In the genomic region with DNA sequence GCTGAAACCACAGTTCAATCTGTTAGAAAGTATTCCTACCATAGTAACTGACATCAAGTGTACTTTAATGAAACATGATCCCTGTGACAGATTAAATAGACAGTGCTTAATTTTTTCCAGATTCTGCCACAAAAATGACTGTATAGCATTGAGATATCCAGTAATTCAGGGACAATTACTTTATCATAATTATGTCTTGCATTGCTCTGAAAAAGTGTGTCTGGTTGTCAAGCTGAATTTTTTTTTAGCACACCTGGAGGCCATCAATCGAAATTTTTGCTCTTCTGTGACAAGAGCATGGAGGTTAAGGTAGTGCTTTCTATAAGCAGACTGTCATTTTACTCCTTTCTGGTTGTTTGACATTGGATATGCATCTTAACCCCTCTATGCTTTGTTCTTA, we compare ENCODE assay signal across 14 cellular contexts.
DNase-seq lines count a peak whose midpoint lies in the region; ATAC-seq and TF ChIP-seq lines count a peak whose summit lies in the region.
"Had no signal": no experiment of that assay in that cellular context is flagged by ENCODE, and none has a peak within 500 bp of the region (broad histone marks: within the 10 kb centered on the region; RNA-seq: fewer than 3 reads in every experiment).

No MANE protein-coding gene starts in this region.

- DNase-seq in BE2C (peak; percentile 31), NCI-H146 (lab: John Stamatoyannopoulos, UW) (peak; percentile 0), NCI-H69 (lab: John Stamatoyannopoulos, UW) (peak; percentile 46), nucleus accumbens (lab: John Stamatoyannopoulos, UW) (no peak)
- DNase-seq in activated naive CD8-positive, alpha-beta T cell treated with anti-CD3 and anti-CD28 coated beads, Interleukin-2, amount 50 U/mL, for 24 hours = no peak
- DNase-seq: CD4-positive, alpha-beta memory T cell; DND-41; MV-4-11; NCI-H1930; NCI-H526; T-helper 9 cell had no signal

- peaks cover 15% of the 10 kb centered on the region for H3K9me3 Mint-ChIP-seq in activated naive CD8-positive, alpha-beta T cell treated with anti-CD3 and anti-CD28 coated beads, Interleukin-2, amount 50 U/mL, for 24 hours

- H3K27ac Mint-ChIP-seq in activated naive CD8-positive, alpha-beta T cell treated with anti-CD3 and anti-CD28 coated beads, Interleukin-2, amount 50 U/mL, for 24 hours = no peak overlapping the region
- H3K27ac Mint-ChIP-seq: CD4-positive, alpha-beta memory T cell; GM23338 had no signal

- H3K9me3 ChIP-seq in BE2C (no peaks in the 10 kb centered on the region), endocrine pancreas (ENCODE audit: control insufficient read depth, low read length) (no peaks in the 10 kb centered on the region)

- H3K36me3 ChIP-seq in BE2C (no peaks in the 10 kb centered on the region), endocrine pancreas (ENCODE audit: control insufficient read depth, insufficient read depth, low read length) (no peaks in the 10 kb centered on the region)

- no peaks in the 10 kb centered on the region for H3K36me3 Mint-ChIP-seq in activated naive CD8-positive, alpha-beta T cell treated with anti-CD3 and anti-CD28 coated beads, Interleukin-2, amount 50 U/mL, for 24 hours (ENCODE audit: low read depth)
- H3K36me3 Mint-ChIP-seq: CD4-positive, alpha-beta memory T cell had no signal

- H3K27me3 ChIP-seq in BE2C (no peaks in the 10 kb centered on the region), endocrine pancreas (ENCODE audit: control insufficient read depth, insufficient read depth, low read length) (no peaks in the 10 kb centered on the region)

- no peak for TF ChIP-seq CTCF in BE2C (IDR thresholded peaks at IDR 0.05; ENCODE audit: low read depth, low read length)

- H3K4me1 ChIP-seq in BE2C (peaks cover 7% of the 10 kb centered on the region), endocrine pancreas (ENCODE audit: control insufficient read depth, insufficient read depth, low read length) (peaks cover 5% of the 10 kb centered on the region)

- no peak overlapping the region for H3K4me3 Mint-ChIP-seq in activated naive CD8-positive, alpha-beta T cell treated with anti-CD3 and anti-CD28 coated beads, Interleukin-2, amount 50 U/mL, for 24 hours
- H3K4me3 Mint-ChIP-seq: CD4-positive, alpha-beta memory T cell; GM23338 had no signal

- H3K4me1 Mint-ChIP-seq in activated naive CD8-positive, alpha-beta T cell treated with anti-CD3 and anti-CD28 coated beads, Interleukin-2, amount 50 U/mL, for 24 hours = no peaks in the 10 kb centered on the region
- H3K4me1 Mint-ChIP-seq: CD4-positive, alpha-beta memory T cell; GM23338 had no signal

- no peak for TF ChIP-seq POLR2A in GM18505 (IDR thresholded peaks at IDR 0.05; ENCODE audit: borderline replicate concordance, extremely low read depth, insufficient read depth, insufficient read length)

- H3K27me3 Mint-ChIP-seq in activated naive CD8-positive, alpha-beta T cell treated with anti-CD3 and anti-CD28 coated beads, Interleukin-2, amount 50 U/mL, for 24 hours = no peaks in the 10 kb centered on the region
- H3K27me3 Mint-ChIP-seq: CD4-positive, alpha-beta memory T cell had no signal

- no peak overlapping the region for H3K9ac ChIP-seq in endocrine pancreas (ENCODE audit: control insufficient read depth, insufficient read depth, low read length)

- H3K4me3 ChIP-seq in BE2C (ENCODE audit: low read depth, low read length) (no peak overlapping the region), endocrine pancreas (ENCODE audit: control insufficient read depth, insufficient read depth, low read length) (peak overlapping the region; percentile 5)
- H3K4me3 ChIP-seq: GM23338 had no signal

- no peak for ATAC-seq in GM18505 (IDR thresholded peaks at IDR 0.05; ENCODE audit: unreplicated experiment)
- ATAC-seq in activated naive CD8-positive, alpha-beta T cell treated with anti-CD3 and anti-CD28 coated beads, Interleukin-2, amount 50 U/mL, for 24 hours = no peak
- ATAC-seq: GM23338 had no signal

Comparison
In these comparisons a context has a peak if more than half of its experiments do, and no peak if none do; other contexts are left out.
1. DNase-seq: peak in BE2C (single experiment), NCI-H146 (single experiment) and NCI-H69 (single experiment); none in activated naive CD8-positive, alpha-beta T cell treated with anti-CD3 and anti-CD28 coated beads, Interleukin-2, amount 50 U/mL, for 24 hours (single experiment) and nucleus accumbens (0 of 56).